11 cellular contexts compared by ENCODE assay signal in genomic region chr1:3066250-3066711, GRCh38. TPM values are rescaled to one million over a fixed set of nuclear protein-coding genes. Genes with fewer than 3 reads are reported as not detected.
DNase-seq lines count a peak whose midpoint lies in the region; ATAC-seq and TF ChIP-seq lines count a peak whose summit lies in the region.
"Had no signal": no experiment of that assay in that cellular context is flagged by ENCODE, and none has a peak within 500 bp of the region (broad histone marks: within the 10 kb centered on the region; RNA-seq: fewer than 3 reads in every experiment).

No MANE protein-coding gene starts in this region.

- H3K9me3 ChIP-seq in BE2C (no peaks in the 10 kb centered on the region), neural cell (ENCODE audit: low read length) (no peaks in the 10 kb centered on the region)

- no peak overlapping the region for H3K27ac ChIP-seq in neural cell (ENCODE audit: low read length)

- H2AFZ ChIP-seq in neural cell (ENCODE audit: low read depth, low read length): no peak overlapping the region

- H3K9me2 ChIP-seq in neural cell (ENCODE audit: insufficient read depth, low read length): no peaks in the 10 kb centered on the region

- H3F3A ChIP-seq in neural cell (ENCODE audit: insufficient read depth, low read length, poor library complexity, severe bottlenecking): no peaks in the 10 kb centered on the region

- H3K79me2 ChIP-seq in neural cell (replicated peaks; ENCODE audit: insufficient read depth, low read length): peaks cover 55% of the 10 kb centered on the region

- no peak for ATAC-seq in GM21786 (IDR thresholded peaks at IDR 0.05; ENCODE audit: unreplicated experiment)

- DNase-seq in BE2C: peak; percentile 22
- DNase-seq in RPMI7951 (ENCODE audit: low read depth): peak; percentile 29
- DNase-seq in glomerular visceral epithelial cell (ENCODE audit: extremely low spot score): peak; percentile 6
- DNase-seq in activated CD4-positive, alpha-beta T cell treated with anti-CD3 and anti-CD28 coated beads for 48 hours: no peak
- no peak for DNase-seq in amniotic stem cell (lab: John Stamatoyannopoulos, UW)
- DNase-seq in activated naive CD4-positive, alpha-beta T cell (lab: John Stamatoyannopoulos, UW): no peak
- DNase-seq: activated CD4-positive, CD25-positive, alpha-beta regulatory T cell treated with anti-CD3 and anti-CD28 coated beads, Interleukin-2, amount 50 U/mL, for 72 hours; MV-4-11; naive B cell had no signal

- H3K27me3 ChIP-seq in BE2C (peaks cover 59% of the 10 kb centered on the region), neural cell (ENCODE audit: insufficient read depth, low read depth, low read length) (peaks cover 30% of the 10 kb centered on the region)

- H3K4me2 ChIP-seq in neural cell (ENCODE audit: low read length): no peak overlapping the region

- H3K4me3 ChIP-seq in BE2C (ENCODE audit: low read depth, low read length): no peak overlapping the region
- peak overlapping the region; percentile 71 for H3K4me3 ChIP-seq in neural cell (ENCODE audit: low read length)

- H3K9ac ChIP-seq in neural cell (ENCODE audit: low read length): no peak overlapping the region

- H3K4me1 ChIP-seq in BE2C: no peaks in the 10 kb centered on the region

- TF ChIP-seq CTCF in BE2C (IDR thresholded peaks at IDR 0.05; ENCODE audit: low read depth, low read length) (peak; percentile 39), neural cell (IDR thresholded peaks at IDR 0.05; ENCODE audit: poor library complexity, severe bottlenecking) (peak; percentile 56)

- TF ChIP-seq RAD21 in neural cell (conservative IDR thresholded peaks at IDR 0.05): peak; percentile 64

- TF ChIP-seq EP300 in neural cell (conservative IDR thresholded peaks at IDR 0.05; ENCODE audit: poor library complexity, severe bottlenecking): no peak

- no peaks in the 10 kb centered on the region for H4K20me1 ChIP-seq in neural cell (ENCODE audit: insufficient read depth)

- no peaks in the 10 kb centered on the region for H3K36me3 ChIP-seq in BE2C
- no peaks in the 10 kb centered on the region for H3K36me3 ChIP-seq in neural cell (ENCODE audit: insufficient read depth, low read length)

TF ChIP-seq in neural cell, 6 proteins besides CTCF, POLR2A, EP300 and RAD21:
- TF ChIP-seq REST (IDR thresholded peaks at IDR 0.05; ENCODE audit: borderline replicate concordance) (no peak), EZH2 (IDR thresholded peaks at IDR 0.05; ENCODE audit: borderline replicate concordance, insufficient read depth, low read length, poor library complexity, severe bottlenecking) (no peak), TAF1 (IDR thresholded peaks at IDR 0.05; ENCODE audit: low read depth) (no peak), POLR2AphosphoS5 (IDR thresholded peaks at IDR 0.05) (no peak), SMC3 (conservative IDR thresholded peaks at IDR 0.05; ENCODE audit: poor library complexity) (peak; percentile 65), MXI1 (conservative IDR thresholded peaks at IDR 0.05; ENCODE audit: poor library complexity, severe bottlenecking) (peak; percentile 17)

RNA-seq across cellular contexts. Expression of gene PRDM16, which starts 2.7 kb away (rescaled TPM):
- polyA plus RNA-seq in BE2C (2012; ENCODE audit: insufficient read depth, insufficient read length, low read depth): not detected
- total RNA-seq in RPMI7951 (2014; rRNA removed; shearing (Covaris generic)): not detected in 2 replicates
- polyA plus RNA-seq in neural cell: 0.16 and 0.21 TPM in 2 replicates
- polyA minus RNA-seq in neural cell: 2.7 and 5.1 TPM in 2 replicates

RNA-seq across cellular contexts. Expression of gene ACTRT2, which starts 45.0 kb away (rescaled TPM):
- polyA plus RNA-seq in BE2C (2012; ENCODE audit: insufficient read depth, insufficient read length, low read depth): not detected
- not detected in 2 replicates for total RNA-seq in RPMI7951 (2014; rRNA removed; shearing (Covaris generic))
- not detected in 2 replicates for polyA plus RNA-seq in neural cell
- polyA minus RNA-seq in neural cell: not detected in 2 replicates

Comparison
In these comparisons a context has a peak if more than half of its experiments do, and no peak if none do; other contexts are left out.
1. DNase-seq: peak in BE2C (single experiment), RPMI7951 (single experiment) and glomerular visceral epithelial cell (single experiment); none in activated CD4-positive, alpha-beta T cell treated with anti-CD3 and anti-CD28 coated beads for 48 hours (single experiment), amniotic stem cell (single experiment) and activated naive CD4-positive, alpha-beta T cell (0 of 4).